ENCODE assay signal across 8 cellular contexts in the genomic region with DNA sequence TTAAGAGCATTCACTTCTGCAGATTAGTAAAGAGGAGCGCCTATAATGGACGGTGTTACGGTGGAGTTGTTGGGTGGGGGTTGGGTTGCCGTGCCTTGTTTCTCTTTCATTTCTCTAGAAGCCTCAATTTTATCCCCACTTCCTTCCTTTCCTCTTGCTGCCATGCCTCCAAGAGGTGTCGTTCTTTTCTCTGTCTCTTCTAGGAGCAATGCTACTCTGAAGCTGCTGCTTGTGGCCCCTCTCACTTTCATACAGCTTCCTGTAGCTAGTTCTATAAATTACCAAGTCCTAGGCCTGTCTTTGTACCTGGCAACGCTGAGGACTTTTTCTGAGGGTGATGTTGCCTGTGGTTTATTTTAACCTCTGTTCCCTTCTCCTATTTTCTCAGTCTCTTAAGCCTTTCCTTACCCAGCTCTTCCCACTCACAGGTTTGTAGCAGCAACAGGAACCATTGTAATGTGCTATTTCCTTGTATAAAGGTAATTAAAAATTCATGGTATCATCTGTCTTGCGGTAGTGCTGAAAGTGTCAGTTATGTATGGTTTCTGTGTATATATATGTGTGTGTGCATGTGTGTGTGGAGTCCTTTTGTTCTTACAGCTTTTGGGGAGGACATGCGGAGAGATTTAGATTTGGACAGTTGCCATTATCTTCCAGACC. TPM values are rescaled to one million over a fixed set of nuclear protein-coding genes. Genes with fewer than 3 reads are reported as not detected.
DNase-seq lines count a peak whose midpoint lies in the region; ATAC-seq and TF ChIP-seq lines count a peak whose summit lies in the region.

No MANE protein-coding gene starts in this region.

- no peaks in the 10 kb centered on the region for H3K36me3 ChIP-seq in CD8-positive, alpha-beta T cell (ENCODE audit: insufficient read depth, low read length)
- H3K36me3 ChIP-seq in left lung: no peaks in the 10 kb centered on the region
- no peaks in the 10 kb centered on the region for H3K36me3 ChIP-seq in BE2C

- no peaks in the 10 kb centered on the region for H3K27me3 Mint-ChIP-seq in CD8-positive, alpha-beta T cell (ENCODE audit: low read depth)
- H3K27me3 Mint-ChIP-seq in activated CD4-positive, alpha-beta T cell treated with anti-CD3 and anti-CD28 coated beads for 36 hours: no peaks in the 10 kb centered on the region

- peaks cover 28% of the 10 kb centered on the region for H3K4me1 ChIP-seq in CD8-positive, alpha-beta T cell (ENCODE audit: insufficient read depth, low read length)
- H3K4me1 ChIP-seq in left lung (peaks cover 0 to 8% of the 10 kb centered on the region in 2 donors), BE2C (peaks cover 2% of the 10 kb centered on the region; the same call in 1 of the 2 replicates)

- no peaks in the 10 kb centered on the region for H3K9me3 ChIP-seq in CD8-positive, alpha-beta T cell (ENCODE audit: low read length)
- peaks cover 0 to 12% of the 10 kb centered on the region in 2 donors for H3K9me3 ChIP-seq in left lung
- H3K9me3 ChIP-seq in BE2C: no peaks in the 10 kb centered on the region

- CTCF ChIA-PET in CD8-positive, alpha-beta T cell (lab: Charles Lee): interaction anchor here (0.8 to 2.8 kb wide), 5 partner anchors 15 to 43 kb away, joined by 3 to 16 read pairs (median 5); a partner anchor contains a TSS
- CTCF ChIA-PET in activated CD4-positive, alpha-beta T cell treated with anti-CD3 and anti-CD28 coated beads for 36 hours (lab: Charles Lee): interaction anchor here (0.9 to 4.4 kb wide), 11 partner anchors 11 to 196 kb away, joined by 3 to 42 read pairs (median 4); a partner anchor contains a TSS

- peak in 6 of 7 experiments; percentile 20 to 56 (median 48) for DNase-seq in CD8-positive, alpha-beta T cell
- peak; percentile 79 for DNase-seq in activated CD4-positive, alpha-beta T cell treated with anti-CD3 and anti-CD28 coated beads for 36 hours
- DNase-seq in left lung: no peak
- peak; percentile 50 for DNase-seq in stromal cell of bone marrow (ENCODE audit: low read depth)
- DNase-seq in BE2C: no peak
- no peak for DNase-seq in SW480 (ENCODE audit: low spot score)

- no peaks in the 10 kb centered on the region for H3K9me3 Mint-ChIP-seq in CD8-positive, alpha-beta T cell
- H3K9me3 Mint-ChIP-seq in activated CD4-positive, alpha-beta T cell treated with anti-CD3 and anti-CD28 coated beads for 36 hours (ENCODE audit: low read depth): peaks cover 5% of the 10 kb centered on the region

- TF ChIP-seq CTCF in CD8-positive, alpha-beta T cell (IDR thresholded peaks at IDR 0.05): no peak
- no peak for TF ChIP-seq CTCF in left lung (IDR thresholded peaks at IDR 0.05)
- no peak for TF ChIP-seq CTCF in BE2C (IDR thresholded peaks at IDR 0.05; ENCODE audit: low read depth, low read length)

- H3K27me3 ChIP-seq in CD8-positive, alpha-beta T cell (ENCODE audit: insufficient read depth, low read length): no peaks in the 10 kb centered on the region
- no peaks in the 10 kb centered on the region for H3K27me3 ChIP-seq in left lung
- H3K27me3 ChIP-seq in BE2C: no peaks in the 10 kb centered on the region

- peaks cover 2% of the 10 kb centered on the region for H3K36me3 Mint-ChIP-seq in CD8-positive, alpha-beta T cell
- peaks cover 11% of the 10 kb centered on the region for H3K36me3 Mint-ChIP-seq in activated CD4-positive, alpha-beta T cell treated with anti-CD3 and anti-CD28 coated beads for 36 hours (ENCODE audit: low read depth)

- peak; percentile 86 for ATAC-seq in CD8-positive, alpha-beta T cell
- ATAC-seq in GM19452 (IDR thresholded peaks at IDR 0.05; ENCODE audit: unreplicated experiment): peak; percentile 81
- ATAC-seq in HG03521 (IDR thresholded peaks at IDR 0.05; ENCODE audit: unreplicated experiment): peak; percentile 87
- peak; percentile 88 for ATAC-seq in activated CD4-positive, alpha-beta T cell treated with anti-CD3 and anti-CD28 coated beads for 36 hours
- ATAC-seq in left lung: peak; percentile 51

- H3K27ac Mint-ChIP-seq in CD8-positive, alpha-beta T cell: no peak overlapping the region
- no peak overlapping the region for H3K27ac Mint-ChIP-seq in activated CD4-positive, alpha-beta T cell treated with anti-CD3 and anti-CD28 coated beads for 36 hours

- peak overlapping the region; percentile 47 for H3K27ac ChIP-seq in CD8-positive, alpha-beta T cell (ENCODE audit: low read depth, low read length)
- H3K27ac ChIP-seq in left lung: peak overlapping the region; percentile 28 to 59

- peaks cover 31% of the 10 kb centered on the region for H3K4me1 Mint-ChIP-seq in CD8-positive, alpha-beta T cell (ENCODE audit: low read depth)
- H3K4me1 Mint-ChIP-seq in activated CD4-positive, alpha-beta T cell treated with anti-CD3 and anti-CD28 coated beads for 36 hours: peaks cover 23% of the 10 kb centered on the region

- H3K4me3 Mint-ChIP-seq in CD8-positive, alpha-beta T cell: no peak overlapping the region
- H3K4me3 Mint-ChIP-seq in activated CD4-positive, alpha-beta T cell treated with anti-CD3 and anti-CD28 coated beads for 36 hours: no peak overlapping the region

- POLR2A ChIA-PET in CD8-positive, alpha-beta T cell (lab: Charles Lee): interaction anchor here (0.6 to 6.4 kb wide), 8 partner anchors 8 to 108 kb away, joined by 3 to 73 read pairs (median 3); a partner anchor contains a TSS
- POLR2A ChIA-PET in activated CD4-positive, alpha-beta T cell treated with anti-CD3 and anti-CD28 coated beads for 36 hours (lab: Charles Lee): interaction anchor here (0.5 to 2.4 kb wide), 7 partner anchors 13 to 682 kb away, joined by 3 to 24 read pairs (median 4); a partner anchor contains a TSS

- intact Hi-C loops in CD8-positive, alpha-beta T cell (cut with DNase I, micrococcal nuclease): loop anchor here (1.0 to 2.0 kb wide), 2 partner anchors 43 to 44 kb away; a partner anchor contains a TSS
- intact Hi-C loops in activated CD4-positive, alpha-beta T cell treated with anti-CD3 and anti-CD28 coated beads for 36 hours (cut with DNase I, micrococcal nuclease): loop anchor here (1.0 to 2.0 kb wide), 7 partner anchors 19 to 82 kb away; a partner anchor contains a TSS
- intact Hi-C loops in left lung (cut with DNase I): no loop called here

- H3K4me3 ChIP-seq in CD8-positive, alpha-beta T cell (ENCODE audit: low read depth, low read length): peak overlapping the region; percentile 57
- H3K4me3 ChIP-seq in left lung (peak overlapping the region; percentile 12 to 18), BE2C (ENCODE audit: low read depth, low read length) (no peak overlapping the region)

RNA-seq across cellular contexts. Expression of a gene that starts 44.0 kb away (rescaled TPM):
- total RNA-seq in CD8-positive, alpha-beta T cell: 10 to 100 TPM; 40.1 to 44.3 TPM
- total RNA-seq in activated CD4-positive, alpha-beta T cell treated with anti-CD3 and anti-CD28 coated beads for 36 hours: 10 to 100 TPM; 34.7 to 36.2 TPM
- total RNA-seq in left lung: 10 to 100 TPM; 13.2 to 16.7 TPM
- polyA plus RNA-seq in BE2C (2012; ENCODE audit: insufficient read depth, insufficient read length, low read depth): 10.8 TPM

Comparison
In these comparisons a context has a peak if more than half of its experiments do, and no peak if none do; other contexts are left out.
1. DNase-seq: peak in CD8-positive, alpha-beta T cell (6 of 7), activated CD4-positive, alpha-beta T cell treated with anti-CD3 and anti-CD28 coated beads for 36 hours (single experiment) and stromal cell of bone marrow (single experiment); none in left lung (0 of 2), BE2C (single experiment) and SW480 (single experiment).
2. intact Hi-C loops: an anchor here in CD8-positive, alpha-beta T cell (1.0 to 2.0 kb wide) and activated CD4-positive, alpha-beta T cell treated with anti-CD3 and anti-CD28 coated beads for 36 hours (1.0 to 2.0 kb wide); none called in left lung.
3. Peak in every context shown above with its lines, with median percentiles within 50 percentile points of each other: ATAC-seq.